Comparison of ENCODE assay signal across 1 cellular context in the genomic region with DNA sequence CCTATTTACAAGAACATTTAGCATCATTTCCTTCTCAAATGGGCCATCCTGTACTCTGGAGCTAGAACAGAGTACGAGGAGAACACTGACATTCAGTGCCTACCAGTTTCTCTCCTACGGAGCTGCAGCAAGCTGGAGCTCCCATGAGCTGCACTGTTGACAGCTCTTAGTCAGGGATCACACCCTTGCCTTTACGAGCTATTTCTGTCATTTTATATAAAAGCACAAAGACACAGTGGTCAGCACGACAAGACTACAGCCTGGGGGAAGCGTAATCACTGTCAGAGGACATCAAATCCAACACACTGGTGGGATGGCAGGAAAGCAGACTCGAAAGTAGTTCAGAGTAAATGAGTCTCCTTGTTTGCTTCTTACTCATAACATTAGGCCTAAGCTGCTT.
TF ChIP-seq lines count a peak whose summit lies in the region.

No MANE protein-coding gene starts in this region.

TF ChIP-seq in WTC11, 78 proteins besides CTCF, POLR2A, EP300 and RAD21 (continued from another document):
- TF ChIP-seq, protein P1, sequence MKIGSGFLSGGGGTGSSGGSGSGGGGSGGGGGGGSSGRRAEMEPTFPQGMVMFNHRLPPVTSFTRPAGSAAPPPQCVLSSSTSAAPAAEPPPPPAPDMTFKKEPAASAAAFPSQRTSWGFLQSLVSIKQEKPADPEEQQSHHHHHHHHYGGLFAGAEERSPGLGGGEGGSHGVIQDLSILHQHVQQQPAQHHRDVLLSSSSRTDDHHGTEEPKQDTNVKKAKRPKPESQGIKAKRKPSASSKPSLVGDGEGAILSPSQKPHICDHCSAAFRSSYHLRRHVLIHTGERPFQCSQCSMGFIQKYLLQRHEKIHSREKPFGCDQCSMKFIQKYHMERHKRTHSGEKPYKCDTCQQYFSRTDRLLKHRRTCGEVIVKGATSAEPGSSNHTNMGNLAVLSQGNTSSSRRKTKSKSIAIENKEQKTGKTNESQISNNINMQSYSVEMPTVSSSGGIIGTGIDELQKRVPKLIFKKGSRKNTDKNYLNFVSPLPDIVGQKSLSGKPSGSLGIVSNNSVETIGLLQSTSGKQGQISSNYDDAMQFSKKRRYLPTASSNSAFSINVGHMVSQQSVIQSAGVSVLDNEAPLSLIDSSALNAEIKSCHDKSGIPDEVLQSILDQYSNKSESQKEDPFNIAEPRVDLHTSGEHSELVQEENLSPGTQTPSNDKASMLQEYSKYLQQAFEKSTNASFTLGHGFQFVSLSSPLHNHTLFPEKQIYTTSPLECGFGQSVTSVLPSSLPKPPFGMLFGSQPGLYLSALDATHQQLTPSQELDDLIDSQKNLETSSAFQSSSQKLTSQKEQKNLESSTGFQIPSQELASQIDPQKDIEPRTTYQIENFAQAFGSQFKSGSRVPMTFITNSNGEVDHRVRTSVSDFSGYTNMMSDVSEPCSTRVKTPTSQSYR (CRISPR knock-in tag; IDR thresholded peaks at IDR 0.05): no peak
- TF ChIP-seq, protein P2, sequence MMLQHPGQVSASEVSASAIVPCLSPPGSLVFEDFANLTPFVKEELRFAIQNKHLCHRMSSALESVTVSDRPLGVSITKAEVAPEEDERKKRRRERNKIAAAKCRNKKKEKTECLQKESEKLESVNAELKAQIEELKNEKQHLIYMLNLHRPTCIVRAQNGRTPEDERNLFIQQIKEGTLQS (CRISPR knock-in tag; conservative IDR thresholded peaks at IDR 0.05): no peak
- TF ChIP-seq, protein P3, sequence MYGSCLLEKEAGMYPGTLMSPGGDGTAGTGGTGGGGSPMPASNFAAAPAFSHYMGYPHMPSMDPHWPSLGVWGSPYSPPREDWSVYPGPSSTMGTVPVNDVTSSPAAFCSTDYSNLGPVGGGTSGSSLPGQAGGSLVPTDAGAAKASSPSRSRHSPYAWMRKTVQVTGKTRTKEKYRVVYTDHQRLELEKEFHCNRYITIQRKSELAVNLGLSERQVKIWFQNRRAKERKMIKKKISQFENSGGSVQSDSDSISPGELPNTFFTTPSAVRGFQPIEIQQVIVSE (CRISPR knock-in tag; IDR thresholded peaks at IDR 0.05; ENCODE audit: borderline replicate concordance): no peak
- no peak for TF ChIP-seq JUN (CRISPR knock-in tag; IDR thresholded peaks at IDR 0.05)
- TF ChIP-seq, protein P4, sequence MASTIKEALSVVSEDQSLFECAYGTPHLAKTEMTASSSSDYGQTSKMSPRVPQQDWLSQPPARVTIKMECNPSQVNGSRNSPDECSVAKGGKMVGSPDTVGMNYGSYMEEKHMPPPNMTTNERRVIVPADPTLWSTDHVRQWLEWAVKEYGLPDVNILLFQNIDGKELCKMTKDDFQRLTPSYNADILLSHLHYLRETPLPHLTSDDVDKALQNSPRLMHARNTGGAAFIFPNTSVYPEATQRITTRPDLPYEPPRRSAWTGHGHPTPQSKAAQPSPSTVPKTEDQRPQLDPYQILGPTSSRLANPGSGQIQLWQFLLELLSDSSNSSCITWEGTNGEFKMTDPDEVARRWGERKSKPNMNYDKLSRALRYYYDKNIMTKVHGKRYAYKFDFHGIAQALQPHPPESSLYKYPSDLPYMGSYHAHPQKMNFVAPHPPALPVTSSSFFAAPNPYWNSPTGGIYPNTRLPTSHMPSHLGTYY (CRISPR knock-in tag; IDR thresholded peaks at IDR 0.05): no peak
- TF ChIP-seq, protein P5, sequence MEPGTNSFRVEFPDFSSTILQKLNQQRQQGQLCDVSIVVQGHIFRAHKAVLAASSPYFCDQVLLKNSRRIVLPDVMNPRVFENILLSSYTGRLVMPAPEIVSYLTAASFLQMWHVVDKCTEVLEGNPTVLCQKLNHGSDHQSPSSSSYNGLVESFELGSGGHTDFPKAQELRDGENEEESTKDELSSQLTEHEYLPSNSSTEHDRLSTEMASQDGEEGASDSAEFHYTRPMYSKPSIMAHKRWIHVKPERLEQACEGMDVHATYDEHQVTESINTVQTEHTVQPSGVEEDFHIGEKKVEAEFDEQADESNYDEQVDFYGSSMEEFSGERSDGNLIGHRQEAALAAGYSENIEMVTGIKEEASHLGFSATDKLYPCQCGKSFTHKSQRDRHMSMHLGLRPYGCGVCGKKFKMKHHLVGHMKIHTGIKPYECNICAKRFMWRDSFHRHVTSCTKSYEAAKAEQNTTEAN (CRISPR knock-in tag; IDR thresholded peaks at IDR 0.05): no peak
- TF ChIP-seq, protein P6, sequence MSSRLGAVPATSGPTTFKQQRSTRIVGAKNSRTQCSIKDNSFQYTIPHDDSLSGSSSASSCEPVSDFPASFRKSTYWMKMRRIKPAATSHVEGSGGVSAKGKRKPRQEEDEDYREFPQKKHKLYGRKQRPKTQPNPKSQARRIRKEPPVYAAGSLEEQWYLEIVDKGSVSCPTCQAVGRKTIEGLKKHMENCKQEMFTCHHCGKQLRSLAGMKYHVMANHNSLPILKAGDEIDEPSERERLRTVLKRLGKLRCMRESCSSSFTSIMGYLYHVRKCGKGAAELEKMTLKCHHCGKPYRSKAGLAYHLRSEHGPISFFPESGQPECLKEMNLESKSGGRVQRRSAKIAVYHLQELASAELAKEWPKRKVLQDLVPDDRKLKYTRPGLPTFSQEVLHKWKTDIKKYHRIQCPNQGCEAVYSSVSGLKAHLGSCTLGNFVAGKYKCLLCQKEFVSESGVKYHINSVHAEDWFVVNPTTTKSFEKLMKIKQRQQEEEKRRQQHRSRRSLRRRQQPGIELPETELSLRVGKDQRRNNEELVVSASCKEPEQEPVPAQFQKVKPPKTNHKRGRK (CRISPR knock-in tag; IDR thresholded peaks at IDR 0.05; ENCODE audit: borderline replicate concordance): no peak
